ENCODE assay signal across 1 cellular context in the genomic region with DNA sequence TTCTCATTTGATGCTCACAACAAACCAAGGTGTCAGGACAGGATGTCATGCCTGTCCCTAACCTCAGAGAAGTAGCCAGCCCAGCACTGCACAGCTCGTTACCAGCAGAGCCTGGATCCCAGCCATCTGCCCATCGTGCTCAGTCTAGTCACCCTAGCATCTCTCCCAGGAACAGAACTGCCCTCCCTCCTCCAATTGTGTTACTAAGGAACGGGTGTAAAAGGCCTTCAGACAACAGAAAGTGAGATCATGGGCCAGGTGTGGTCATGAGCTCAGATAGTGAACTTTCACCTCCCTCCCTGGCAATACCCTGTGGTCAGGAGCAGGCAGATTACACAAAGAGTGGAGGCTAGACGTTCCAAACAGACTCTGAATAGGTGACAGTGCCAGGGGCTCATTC.
TF ChIP-seq lines count a peak whose summit lies in the region.

No MANE protein-coding gene starts in this region.

TF ChIP-seq in HepG2, 621 proteins besides CTCF, POLR2A, EP300 and RAD21 (continued from another document and continues in another):
- TF ChIP-seq, protein P1, sequence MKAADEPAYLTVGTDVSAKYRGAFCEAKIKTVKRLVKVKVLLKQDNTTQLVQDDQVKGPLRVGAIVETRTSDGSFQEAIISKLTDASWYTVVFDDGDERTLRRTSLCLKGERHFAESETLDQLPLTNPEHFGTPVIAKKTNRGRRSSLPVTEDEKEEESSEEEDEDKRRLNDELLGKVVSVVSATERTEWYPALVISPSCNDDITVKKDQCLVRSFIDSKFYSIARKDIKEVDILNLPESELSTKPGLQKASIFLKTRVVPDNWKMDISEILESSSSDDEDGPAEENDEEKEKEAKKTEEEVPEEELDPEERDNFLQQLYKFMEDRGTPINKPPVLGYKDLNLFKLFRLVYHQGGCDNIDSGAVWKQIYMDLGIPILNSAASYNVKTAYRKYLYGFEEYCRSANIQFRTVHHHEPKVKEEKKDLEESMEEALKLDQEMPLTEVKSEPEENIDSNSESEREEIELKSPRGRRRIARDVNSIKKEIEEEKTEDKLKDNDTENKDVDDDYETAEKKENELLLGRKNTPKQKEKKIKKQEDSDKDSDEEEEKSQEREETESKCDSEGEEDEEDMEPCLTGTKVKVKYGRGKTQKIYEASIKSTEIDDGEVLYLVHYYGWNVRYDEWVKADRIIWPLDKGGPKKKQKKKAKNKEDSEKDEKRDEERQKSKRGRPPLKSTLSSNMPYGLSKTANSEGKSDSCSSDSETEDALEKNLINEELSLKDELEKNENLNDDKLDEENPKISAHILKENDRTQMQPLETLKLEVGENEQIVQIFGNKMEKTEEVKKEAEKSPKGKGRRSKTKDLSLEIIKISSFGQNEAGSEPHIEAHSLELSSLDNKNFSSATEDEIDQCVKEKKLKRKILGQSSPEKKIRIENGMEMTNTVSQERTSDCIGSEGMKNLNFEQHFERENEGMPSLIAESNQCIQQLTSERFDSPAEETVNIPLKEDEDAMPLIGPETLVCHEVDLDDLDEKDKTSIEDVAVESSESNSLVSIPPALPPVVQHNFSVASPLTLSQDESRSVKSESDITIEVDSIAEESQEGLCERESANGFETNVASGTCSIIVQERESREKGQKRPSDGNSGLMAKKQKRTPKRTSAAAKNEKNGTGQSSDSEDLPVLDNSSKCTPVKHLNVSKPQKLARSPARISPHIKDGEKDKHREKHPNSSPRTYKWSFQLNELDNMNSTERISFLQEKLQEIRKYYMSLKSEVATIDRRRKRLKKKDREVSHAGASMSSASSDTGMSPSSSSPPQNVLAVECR (CRISPR knock-in tag; IDR thresholded peaks at IDR 0.05; ENCODE audit: borderline replicate concordance) = no peak
- TF ChIP-seq, protein P2, sequence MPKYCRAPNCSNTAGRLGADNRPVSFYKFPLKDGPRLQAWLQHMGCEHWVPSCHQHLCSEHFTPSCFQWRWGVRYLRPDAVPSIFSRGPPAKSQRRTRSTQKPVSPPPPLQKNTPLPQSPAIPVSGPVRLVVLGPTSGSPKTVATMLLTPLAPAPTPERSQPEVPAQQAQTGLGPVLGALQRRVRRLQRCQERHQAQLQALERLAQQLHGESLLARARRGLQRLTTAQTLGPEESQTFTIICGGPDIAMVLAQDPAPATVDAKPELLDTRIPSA (CRISPR knock-in tag; IDR thresholded peaks at IDR 0.05; ENCODE audit: borderline replicate concordance) = no peak
- TF ChIP-seq, protein P3, sequence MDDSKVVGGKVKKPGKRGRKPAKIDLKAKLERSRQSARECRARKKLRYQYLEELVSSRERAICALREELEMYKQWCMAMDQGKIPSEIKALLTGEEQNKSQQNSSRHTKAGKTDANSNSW (CRISPR knock-in tag; IDR thresholded peaks at IDR 0.05; ENCODE audit: borderline replicate concordance) = no peak
- TF ChIP-seq ZEB1 (IDR thresholded peaks at IDR 0.05; ENCODE audit: insufficient replicate concordance, low read depth) (no peak), ZFP37 (CRISPR knock-in tag; IDR thresholded peaks at IDR 0.05; ENCODE audit: borderline replicate concordance) (no peak), ZNF781 (CRISPR knock-in tag; IDR thresholded peaks at IDR 0.05; ENCODE audit: borderline replicate concordance, not compliant biosample characterization) (no peak), ZBTB38 (CRISPR knock-in tag; IDR thresholded peaks at IDR 0.05) (no peak), NBN (conservative IDR thresholded peaks at IDR 0.05) (no peak), ZNF777 (CRISPR knock-in tag; IDR thresholded peaks at IDR 0.05) (no peak), ZNF547 (CRISPR knock-in tag; IDR thresholded peaks at IDR 0.05) (no peak), TOPORS (CRISPR knock-in tag; IDR thresholded peaks at IDR 0.05) (no peak), SCMH1 (CRISPR knock-in tag; IDR thresholded peaks at IDR 0.05; ENCODE audit: borderline replicate concordance) (no peak), HOXA5 (CRISPR knock-in tag; IDR thresholded peaks at IDR 0.05) (no peak), ZNF546 (CRISPR knock-in tag; conservative IDR thresholded peaks at IDR 0.05) (no peak), ZBTB20 (CRISPR knock-in tag; IDR thresholded peaks at IDR 0.05; ENCODE audit: borderline replicate concordance, low read depth) (no peak), SKI (IDR thresholded peaks at IDR 0.05; ENCODE audit: partially characterized antibody) (peak; percentile 17), ZNF891 (CRISPR knock-in tag; IDR thresholded peaks at IDR 0.05) (no peak), RFX1 (IDR thresholded peaks at IDR 0.05) (no peak), XBP1 (CRISPR knock-in tag; IDR thresholded peaks at IDR 0.05) (no peak), ZNF816 (CRISPR knock-in tag; IDR thresholded peaks at IDR 0.05; ENCODE audit: borderline replicate concordance) (no peak), FOSL1 (CRISPR knock-in tag; IDR thresholded peaks at IDR 0.05; ENCODE audit: borderline replicate concordance) (no peak), ZNF510 (CRISPR knock-in tag; IDR thresholded peaks at IDR 0.05; ENCODE audit: low read depth) (no peak), TRIM24 (CRISPR knock-in tag; IDR thresholded peaks at IDR 0.05) (no peak), ATRX (CRISPR knock-in tag; IDR thresholded peaks at IDR 0.05; ENCODE audit: borderline replicate concordance) (no peak), ZNF616 (CRISPR knock-in tag; IDR thresholded peaks at IDR 0.05; ENCODE audit: low read depth) (no peak), ELF1 (CRISPR knock-in tag; IDR thresholded peaks at IDR 0.05) (no peak), HOXD1 (CRISPR knock-in tag; IDR thresholded peaks at IDR 0.05) (no peak), PPARG (CRISPR knock-in tag; conservative IDR thresholded peaks at IDR 0.05) (peak; percentile 82), TSC22D2 (CRISPR knock-in tag; IDR thresholded peaks at IDR 0.05; ENCODE audit: borderline replicate concordance) (no peak)
- TF ChIP-seq, protein P4, sequence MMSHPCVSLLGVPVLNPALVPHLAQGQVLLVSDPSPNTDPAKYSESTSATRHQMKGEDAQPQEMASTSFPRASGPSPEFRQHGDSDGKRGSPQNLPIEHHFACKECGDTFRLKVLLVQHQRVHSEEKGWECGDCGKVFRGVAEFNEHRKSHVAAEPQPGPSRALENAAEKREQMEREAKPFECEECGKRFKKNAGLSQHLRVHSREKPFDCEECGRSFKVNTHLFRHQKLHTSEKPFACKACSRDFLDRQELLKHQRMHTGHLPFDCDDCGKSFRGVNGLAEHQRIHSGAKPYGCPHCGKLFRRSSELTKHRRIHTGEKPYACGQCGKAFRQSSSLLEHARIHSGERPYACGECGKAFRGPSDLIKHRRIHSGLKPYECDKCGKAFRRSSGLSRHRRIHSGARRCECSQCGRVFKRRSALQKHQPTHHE (CRISPR knock-in tag; IDR thresholded peaks at IDR 0.05; ENCODE audit: borderline replicate concordance) = no peak
- TF ChIP-seq, protein P5, sequence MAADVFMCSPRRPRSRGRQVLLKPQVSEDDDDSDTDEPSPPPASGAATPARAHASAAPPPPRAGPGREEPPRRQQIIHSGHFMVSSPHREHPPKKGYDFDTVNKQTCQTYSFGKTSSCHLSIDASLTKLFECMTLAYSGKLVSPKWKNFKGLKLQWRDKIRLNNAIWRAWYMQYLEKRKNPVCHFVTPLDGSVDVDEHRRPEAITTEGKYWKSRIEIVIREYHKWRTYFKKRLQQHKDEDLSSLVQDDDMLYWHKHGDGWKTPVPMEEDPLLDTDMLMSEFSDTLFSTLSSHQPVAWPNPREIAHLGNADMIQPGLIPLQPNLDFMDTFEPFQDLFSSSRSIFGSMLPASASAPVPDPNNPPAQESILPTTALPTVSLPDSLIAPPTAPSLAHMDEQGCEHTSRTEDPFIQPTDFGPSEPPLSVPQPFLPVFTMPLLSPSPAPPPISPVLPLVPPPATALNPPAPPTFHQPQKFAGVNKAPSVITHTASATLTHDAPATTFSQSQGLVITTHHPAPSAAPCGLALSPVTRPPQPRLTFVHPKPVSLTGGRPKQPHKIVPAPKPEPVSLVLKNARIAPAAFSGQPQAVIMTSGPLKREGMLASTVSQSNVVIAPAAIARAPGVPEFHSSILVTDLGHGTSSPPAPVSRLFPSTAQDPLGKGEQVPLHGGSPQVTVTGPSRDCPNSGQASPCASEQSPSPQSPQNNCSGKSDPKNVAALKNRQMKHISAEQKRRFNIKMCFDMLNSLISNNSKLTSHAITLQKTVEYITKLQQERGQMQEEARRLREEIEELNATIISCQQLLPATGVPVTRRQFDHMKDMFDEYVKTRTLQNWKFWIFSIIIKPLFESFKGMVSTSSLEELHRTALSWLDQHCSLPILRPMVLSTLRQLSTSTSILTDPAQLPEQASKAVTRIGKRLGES (CRISPR knock-in tag; IDR thresholded peaks at IDR 0.05; ENCODE audit: borderline replicate concordance) = no peak
- TF ChIP-seq, protein P6, sequence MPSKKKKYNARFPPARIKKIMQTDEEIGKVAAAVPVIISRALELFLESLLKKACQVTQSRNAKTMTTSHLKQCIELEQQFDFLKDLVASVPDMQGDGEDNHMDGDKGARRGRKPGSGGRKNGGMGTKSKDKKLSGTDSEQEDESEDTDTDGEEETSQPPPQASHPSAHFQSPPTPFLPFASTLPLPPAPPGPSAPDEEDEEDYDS (CRISPR knock-in tag; IDR thresholded peaks at IDR 0.05) = no peak
- TF ChIP-seq, protein P7, sequence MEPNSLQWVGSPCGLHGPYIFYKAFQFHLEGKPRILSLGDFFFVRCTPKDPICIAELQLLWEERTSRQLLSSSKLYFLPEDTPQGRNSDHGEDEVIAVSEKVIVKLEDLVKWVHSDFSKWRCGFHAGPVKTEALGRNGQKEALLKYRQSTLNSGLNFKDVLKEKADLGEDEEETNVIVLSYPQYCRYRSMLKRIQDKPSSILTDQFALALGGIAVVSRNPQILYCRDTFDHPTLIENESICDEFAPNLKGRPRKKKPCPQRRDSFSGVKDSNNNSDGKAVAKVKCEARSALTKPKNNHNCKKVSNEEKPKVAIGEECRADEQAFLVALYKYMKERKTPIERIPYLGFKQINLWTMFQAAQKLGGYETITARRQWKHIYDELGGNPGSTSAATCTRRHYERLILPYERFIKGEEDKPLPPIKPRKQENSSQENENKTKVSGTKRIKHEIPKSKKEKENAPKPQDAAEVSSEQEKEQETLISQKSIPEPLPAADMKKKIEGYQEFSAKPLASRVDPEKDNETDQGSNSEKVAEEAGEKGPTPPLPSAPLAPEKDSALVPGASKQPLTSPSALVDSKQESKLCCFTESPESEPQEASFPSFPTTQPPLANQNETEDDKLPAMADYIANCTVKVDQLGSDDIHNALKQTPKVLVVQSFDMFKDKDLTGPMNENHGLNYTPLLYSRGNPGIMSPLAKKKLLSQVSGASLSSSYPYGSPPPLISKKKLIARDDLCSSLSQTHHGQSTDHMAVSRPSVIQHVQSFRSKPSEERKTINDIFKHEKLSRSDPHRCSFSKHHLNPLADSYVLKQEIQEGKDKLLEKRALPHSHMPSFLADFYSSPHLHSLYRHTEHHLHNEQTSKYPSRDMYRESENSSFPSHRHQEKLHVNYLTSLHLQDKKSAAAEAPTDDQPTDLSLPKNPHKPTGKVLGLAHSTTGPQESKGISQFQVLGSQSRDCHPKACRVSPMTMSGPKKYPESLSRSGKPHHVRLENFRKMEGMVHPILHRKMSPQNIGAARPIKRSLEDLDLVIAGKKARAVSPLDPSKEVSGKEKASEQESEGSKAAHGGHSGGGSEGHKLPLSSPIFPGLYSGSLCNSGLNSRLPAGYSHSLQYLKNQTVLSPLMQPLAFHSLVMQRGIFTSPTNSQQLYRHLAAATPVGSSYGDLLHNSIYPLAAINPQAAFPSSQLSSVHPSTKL (CRISPR knock-in tag; IDR thresholded peaks at IDR 0.05) = peak; percentile 48
- TF ChIP-seq, protein P8, sequence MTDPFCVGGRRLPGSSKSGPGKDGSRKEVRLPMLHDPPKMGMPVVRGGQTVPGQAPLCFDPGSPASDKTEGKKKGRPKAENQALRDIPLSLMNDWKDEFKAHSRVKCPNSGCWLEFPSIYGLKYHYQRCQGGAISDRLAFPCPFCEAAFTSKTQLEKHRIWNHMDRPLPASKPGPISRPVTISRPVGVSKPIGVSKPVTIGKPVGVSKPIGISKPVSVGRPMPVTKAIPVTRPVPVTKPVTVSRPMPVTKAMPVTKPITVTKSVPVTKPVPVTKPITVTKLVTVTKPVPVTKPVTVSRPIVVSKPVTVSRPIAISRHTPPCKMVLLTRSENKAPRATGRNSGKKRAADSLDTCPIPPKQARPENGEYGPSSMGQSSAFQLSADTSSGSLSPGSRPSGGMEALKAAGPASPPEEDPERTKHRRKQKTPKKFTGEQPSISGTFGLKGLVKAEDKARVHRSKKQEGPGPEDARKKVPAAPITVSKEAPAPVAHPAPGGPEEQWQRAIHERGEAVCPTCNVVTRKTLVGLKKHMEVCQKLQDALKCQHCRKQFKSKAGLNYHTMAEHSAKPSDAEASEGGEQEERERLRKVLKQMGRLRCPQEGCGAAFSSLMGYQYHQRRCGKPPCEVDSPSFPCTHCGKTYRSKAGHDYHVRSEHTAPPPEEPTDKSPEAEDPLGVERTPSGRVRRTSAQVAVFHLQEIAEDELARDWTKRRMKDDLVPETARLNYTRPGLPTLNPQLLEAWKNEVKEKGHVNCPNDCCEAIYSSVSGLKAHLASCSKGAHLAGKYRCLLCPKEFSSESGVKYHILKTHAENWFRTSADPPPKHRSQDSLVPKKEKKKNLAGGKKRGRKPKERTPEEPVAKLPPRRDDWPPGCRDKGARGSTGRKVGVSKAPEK (CRISPR knock-in tag; IDR thresholded peaks at IDR 0.05; ENCODE audit: borderline replicate concordance) = no peak
- TF ChIP-seq, protein P9, sequence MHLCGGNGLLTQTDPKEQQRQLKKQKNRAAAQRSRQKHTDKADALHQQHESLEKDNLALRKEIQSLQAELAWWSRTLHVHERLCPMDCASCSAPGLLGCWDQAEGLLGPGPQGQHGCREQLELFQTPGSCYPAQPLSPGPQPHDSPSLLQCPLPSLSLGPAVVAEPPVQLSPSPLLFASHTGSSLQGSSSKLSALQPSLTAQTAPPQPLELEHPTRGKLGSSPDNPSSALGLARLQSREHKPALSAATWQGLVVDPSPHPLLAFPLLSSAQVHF (CRISPR knock-in tag; IDR thresholded peaks at IDR 0.05) = no peak
- TF ChIP-seq, protein P10, sequence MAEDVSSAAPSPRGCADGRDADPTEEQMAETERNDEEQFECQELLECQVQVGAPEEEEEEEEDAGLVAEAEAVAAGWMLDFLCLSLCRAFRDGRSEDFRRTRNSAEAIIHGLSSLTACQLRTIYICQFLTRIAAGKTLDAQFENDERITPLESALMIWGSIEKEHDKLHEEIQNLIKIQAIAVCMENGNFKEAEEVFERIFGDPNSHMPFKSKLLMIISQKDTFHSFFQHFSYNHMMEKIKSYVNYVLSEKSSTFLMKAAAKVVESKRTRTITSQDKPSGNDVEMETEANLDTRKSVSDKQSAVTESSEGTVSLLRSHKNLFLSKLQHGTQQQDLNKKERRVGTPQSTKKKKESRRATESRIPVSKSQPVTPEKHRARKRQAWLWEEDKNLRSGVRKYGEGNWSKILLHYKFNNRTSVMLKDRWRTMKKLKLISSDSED (CRISPR knock-in tag; IDR thresholded peaks at IDR 0.05) = no peak
- TF ChIP-seq, protein P11, sequence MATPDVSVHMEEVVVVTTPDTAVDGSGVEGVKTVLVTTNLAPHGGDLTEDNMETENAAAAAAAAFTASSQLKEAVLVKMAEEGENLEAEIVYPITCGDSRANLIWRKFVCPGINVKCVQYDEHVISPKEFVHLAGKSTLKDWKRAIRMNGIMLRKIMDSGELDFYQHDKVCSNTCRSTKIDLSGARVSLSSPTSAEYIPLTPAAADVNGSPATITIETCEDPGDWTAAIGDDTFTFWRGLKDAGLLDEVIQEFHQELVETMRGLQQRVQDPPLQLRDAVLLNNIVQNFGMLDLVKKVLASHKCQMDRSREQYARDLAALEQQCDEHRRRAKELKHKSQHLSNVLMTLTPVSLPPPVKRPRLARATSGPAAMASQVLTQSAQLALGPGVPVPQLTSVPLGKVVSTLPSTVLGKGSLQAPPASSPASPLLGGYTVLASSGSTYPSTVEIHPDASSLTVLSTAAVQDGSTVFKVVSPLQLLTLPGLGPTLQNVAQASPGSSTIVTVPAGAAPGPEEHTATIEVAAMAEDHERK (CRISPR knock-in tag; IDR thresholded peaks at IDR 0.05; ENCODE audit: low read depth) = no peak
- TF ChIP-seq, protein P12, sequence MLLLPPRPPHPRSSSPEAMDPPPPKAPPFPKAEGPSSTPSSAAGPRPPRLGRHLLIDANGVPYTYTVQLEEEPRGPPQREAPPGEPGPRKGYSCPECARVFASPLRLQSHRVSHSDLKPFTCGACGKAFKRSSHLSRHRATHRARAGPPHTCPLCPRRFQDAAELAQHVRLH (CRISPR knock-in tag; IDR thresholded peaks at IDR 0.05; ENCODE audit: borderline replicate concordance, low read depth) = no peak
